9 cellular contexts compared by ENCODE assay signal in the genomic region with DNA sequence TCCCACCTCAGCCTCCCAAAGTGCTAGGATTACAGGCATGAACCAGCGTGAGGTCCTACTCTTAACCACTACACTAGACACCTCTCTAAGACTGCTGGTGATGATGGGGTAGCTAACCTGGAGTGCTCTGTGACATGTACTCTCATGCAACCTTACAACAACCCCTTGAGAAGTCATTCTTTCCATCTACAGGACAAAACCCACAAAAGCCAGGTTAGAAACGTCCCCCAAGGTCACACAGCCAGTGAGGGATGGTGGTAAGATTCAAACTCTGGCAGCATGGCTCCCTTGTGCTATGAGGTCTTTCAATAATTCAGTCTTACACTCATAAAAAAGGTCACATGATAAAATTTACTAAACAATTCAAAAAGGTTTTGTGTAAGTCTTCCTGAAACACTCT.
DNase-seq lines count a peak whose midpoint lies in the region; ATAC-seq and TF ChIP-seq lines count a peak whose summit lies in the region.
"Had no signal": no experiment of that assay in that cellular context is flagged by ENCODE, and none has a peak within 500 bp of the region (broad histone marks: within the 10 kb centered on the region; RNA-seq: fewer than 3 reads in every experiment).

No MANE protein-coding gene starts in this region.

- no peak for ATAC-seq in HCT116
- ATAC-seq in activated B cell treated with CpG ODN at 0.5 μM for 24 hours (ENCODE audit: low read depth) = no peak
- no peak for ATAC-seq in HG03571 (IDR thresholded peaks at IDR 0.05; ENCODE audit: unreplicated experiment)

- H4K20me1 ChIP-seq in HCT116 (ENCODE audit: insufficient read depth) = no peaks in the 10 kb centered on the region

- H3K9me2 ChIP-seq in HCT116 (ENCODE audit: insufficient read depth) = no peaks in the 10 kb centered on the region

- H3K27ac ChIP-seq in HCT116 (ENCODE audit: low read depth, low read length) = peak overlapping the region; percentile 75; the same call in 1 of the 2 replicates
- peak overlapping the region; percentile 90 to 99 (median 98) for H3K27ac ChIP-seq in spleen

- no peaks in the 10 kb centered on the region for H3K36me3 ChIP-seq in HCT116 (ENCODE audit: control insufficient read depth in 1 of 2, insufficient read depth in 2 of 2, low read length in 2 of 2)
- H3K36me3 ChIP-seq in spleen = no peaks in the 10 kb centered on the region

- no peak overlapping the region for H2AFZ ChIP-seq in HCT116 (ENCODE audit: low read depth, low read length, poor library complexity, severe bottlenecking)

- BruUV-seq in HCT116 (replicated peaks; lab: Mats Ljungman, UMichigan) = no TSS peak

- H3K4me3 ChIP-seq in HCT116 (replicated peaks in 1 of 2; ENCODE audit: low read depth in 1 of 2, low read length in 2 of 2) = peak overlapping the region in 1 of 2 experiments; percentile 67; a peak in 1 of 4 replicates
- H3K4me3 ChIP-seq in fibroblast of the aortic adventitia (ENCODE audit: low read depth, low read length) = peak overlapping the region; percentile 87
- peak overlapping the region in 1 of 8 donors; percentile 83 for H3K4me3 ChIP-seq in spleen

- DNase-seq in HCT116 (ENCODE audit: low read depth, low spot score) (no peak), activated B cell treated with CpG ODN at 0.5 μM for 24 hours (no peak), fibroblast of the aortic adventitia (ENCODE audit: low read depth) (peak; percentile 26), spleen (no peak), RKO (ENCODE audit: low spot score) (no peak), hepatic stellate cell (ENCODE audit: low spot score) (no peak), EL (no peak)
- DNase-seq: NCI-H524 had no signal

- H3K27ac Mint-ChIP-seq in activated B cell treated with CpG ODN at 0.5 μM for 24 hours = peak overlapping the region; percentile 98

- peak overlapping the region; percentile 82 for H3K4me2 ChIP-seq in HCT116 (ENCODE audit: low read length)

- H3K9me3 Mint-ChIP-seq in activated B cell treated with CpG ODN at 0.5 μM for 24 hours = no peaks in the 10 kb centered on the region

- TF ChIP-seq CTCF in HCT116 (IDR thresholded peaks at IDR 0.05 in 2 of 3, conservative IDR thresholded peaks at IDR 0.05 in 1 of 3; ENCODE audit: borderline replicate concordance in 1 of 3, insufficient read depth in 1 of 3, low read depth in 2 of 3, low read length in 2 of 3) (no peak), activated B cell treated with CpG ODN at 0.5 μM for 24 hours (IDR thresholded peaks at IDR 0.05) (no peak), fibroblast of the aortic adventitia (IDR thresholded peaks at IDR 0.05; ENCODE audit: insufficient read depth, low read length) (no peak), spleen (IDR thresholded peaks at IDR 0.05 in 8 of 11, conservative IDR thresholded peaks at IDR 0.05 in 3 of 11) (no peak)

- no peak for TF ChIP-seq POLR2A in HCT116 (IDR thresholded peaks at IDR 0.05; ENCODE audit: borderline replicate concordance, extremely low read depth, insufficient read depth, insufficient read length)
- TF ChIP-seq POLR2A in spleen (IDR thresholded peaks at IDR 0.05) = no peak

- RAD21 ChIA-PET in HCT116 (lab: Charles Lee; ENCODE audit: low non-redundant PET in 1 of 2, low total read pairs in 2 of 2, uncharacterized antibody in 2 of 2, unreplicated experiment in 2 of 2) = no interaction called here

- H3K9ac ChIP-seq in HCT116 (ENCODE audit: low read length) = peak overlapping the region; percentile 74

- no peaks in the 10 kb centered on the region for H3K27me3 Mint-ChIP-seq in activated B cell treated with CpG ODN at 0.5 μM for 24 hours

- TF ChIP-seq RAD21 in HCT116 (IDR thresholded peaks at IDR 0.05; ENCODE audit: low read depth) = no peak

- H3K4me1 Mint-ChIP-seq in activated B cell treated with CpG ODN at 0.5 μM for 24 hours = peaks cover 26% of the 10 kb centered on the region

- H3K4me1 ChIP-seq in HCT116 (ENCODE audit: control insufficient read depth in 1 of 2, insufficient read depth in 2 of 2, low read length in 2 of 2) = peaks cover 30 to 60% of the 10 kb centered on the region in 2 experiments
- H3K4me1 ChIP-seq in spleen = peaks cover 23 to 70% (median 52%) of the 10 kb centered on the region in 6 donors

- no peaks in the 10 kb centered on the region for H3K9me3 ChIP-seq in HCT116 (ENCODE audit: control insufficient read depth in 1 of 2, insufficient read depth in 1 of 2, low read depth in 1 of 2, low read length in 2 of 2)
- no peaks in the 10 kb centered on the region for H3K9me3 ChIP-seq in spleen

- WGBS in spleen, 5 donors = 54 to 60% (median 58%) methylated on average over 2 of the region's 2 CpGs

- peaks cover 63% of the 10 kb centered on the region for H3K79me2 ChIP-seq in HCT116 (ENCODE audit: insufficient read depth, low read length)

- POLR2A ChIA-PET in HCT116 (lab: Charles Lee) = interaction anchor here (0.5 to 3.5 kb wide), 5 partner anchors 88 to 111 kb away, joined by 3 to 16 read pairs (median 5); a partner anchor contains a TSS
- POLR2A ChIA-PET in activated B cell treated with CpG ODN at 0.5 μM for 24 hours (lab: Charles Lee) = interaction anchor here (0.6 to 11.3 kb wide), 10 partner anchors 9 to 141 kb away, joined by 3 to 439 read pairs (median 18); a partner anchor contains a TSS

- intact Hi-C loops in HCT116 (cut with micrococcal nuclease) = no loop called here
- intact Hi-C loops in activated B cell treated with CpG ODN at 0.5 μM for 24 hours (cut with micrococcal nuclease) = no loop called here
- intact Hi-C loops in spleen (cut with DNase I; ENCODE audit: low total_unique reads) = no loop called here

- CTCF ChIA-PET in HCT116 (lab: Charles Lee) = no interaction called here
- CTCF ChIA-PET in activated B cell treated with CpG ODN at 0.5 μM for 24 hours (lab: Charles Lee) = interaction anchor here (0.9 to 6.9 kb wide), 4 partner anchors 14 to 129 kb away, joined by 3 to 69 read pairs (median 24); a partner anchor contains a TSS

- H3K27me3 ChIP-seq in HCT116 (ENCODE audit: insufficient read depth, low read length) (no peaks in the 10 kb centered on the region), spleen (replicated peaks in 1 of 7) (no peaks in the 10 kb centered on the region)

- H3K36me3 Mint-ChIP-seq in activated B cell treated with CpG ODN at 0.5 μM for 24 hours (ENCODE audit: low read depth) = peaks cover 11% of the 10 kb centered on the region

- H3K4me3 Mint-ChIP-seq in activated B cell treated with CpG ODN at 0.5 μM for 24 hours = peak overlapping the region; percentile 45

TF ChIP-seq in HCT116, 20 proteins besides CTCF, POLR2A, EP300 and RAD21:
- TF ChIP-seq SP1 (IDR thresholded peaks at IDR 0.05; ENCODE audit: low read depth) (no peak), ZFX (IDR thresholded peaks at IDR 0.05) (no peak), YY1 (IDR thresholded peaks at IDR 0.05; ENCODE audit: extremely low read depth, insufficient replicate concordance, low read depth, low read length) (no peak), SIN3A (IDR thresholded peaks at IDR 0.05; ENCODE audit: low read depth) (0 out of 2 replicates have a peak, but pooled peaks have one; percentile 17)
- TF ChIP-seq, protein P1, sequence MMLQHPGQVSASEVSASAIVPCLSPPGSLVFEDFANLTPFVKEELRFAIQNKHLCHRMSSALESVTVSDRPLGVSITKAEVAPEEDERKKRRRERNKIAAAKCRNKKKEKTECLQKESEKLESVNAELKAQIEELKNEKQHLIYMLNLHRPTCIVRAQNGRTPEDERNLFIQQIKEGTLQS (IDR thresholded peaks at IDR 0.05) = no peak
- TF ChIP-seq, protein P2, sequence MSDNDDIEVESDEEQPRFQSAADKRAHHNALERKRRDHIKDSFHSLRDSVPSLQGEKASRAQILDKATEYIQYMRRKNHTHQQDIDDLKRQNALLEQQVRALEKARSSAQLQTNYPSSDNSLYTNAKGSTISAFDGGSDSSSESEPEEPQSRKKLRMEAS (IDR thresholded peaks at IDR 0.05) = no peak
- TF ChIP-seq, protein P3, sequence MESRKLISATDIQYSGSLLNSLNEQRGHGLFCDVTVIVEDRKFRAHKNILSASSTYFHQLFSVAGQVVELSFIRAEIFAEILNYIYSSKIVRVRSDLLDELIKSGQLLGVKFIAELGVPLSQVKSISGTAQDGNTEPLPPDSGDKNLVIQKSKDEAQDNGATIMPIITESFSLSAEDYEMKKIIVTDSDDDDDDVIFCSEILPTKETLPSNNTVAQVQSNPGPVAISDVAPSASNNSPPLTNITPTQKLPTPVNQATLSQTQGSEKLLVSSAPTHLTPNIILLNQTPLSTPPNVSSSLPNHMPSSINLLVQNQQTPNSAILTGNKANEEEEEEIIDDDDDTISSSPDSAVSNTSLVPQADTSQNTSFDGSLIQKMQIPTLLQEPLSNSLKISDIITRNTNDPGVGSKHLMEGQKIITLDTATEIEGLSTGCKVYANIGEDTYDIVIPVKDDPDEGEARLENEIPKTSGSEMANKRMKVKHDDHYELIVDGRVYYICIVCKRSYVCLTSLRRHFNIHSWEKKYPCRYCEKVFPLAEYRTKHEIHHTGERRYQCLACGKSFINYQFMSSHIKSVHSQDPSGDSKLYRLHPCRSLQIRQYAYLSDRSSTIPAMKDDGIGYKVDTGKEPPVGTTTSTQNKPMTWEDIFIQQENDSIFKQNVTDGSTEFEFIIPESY (IDR thresholded peaks at IDR 0.05; ENCODE audit: extremely low read depth, insufficient replicate concordance, low read length) = no peak
- TF ChIP-seq, protein P4, sequence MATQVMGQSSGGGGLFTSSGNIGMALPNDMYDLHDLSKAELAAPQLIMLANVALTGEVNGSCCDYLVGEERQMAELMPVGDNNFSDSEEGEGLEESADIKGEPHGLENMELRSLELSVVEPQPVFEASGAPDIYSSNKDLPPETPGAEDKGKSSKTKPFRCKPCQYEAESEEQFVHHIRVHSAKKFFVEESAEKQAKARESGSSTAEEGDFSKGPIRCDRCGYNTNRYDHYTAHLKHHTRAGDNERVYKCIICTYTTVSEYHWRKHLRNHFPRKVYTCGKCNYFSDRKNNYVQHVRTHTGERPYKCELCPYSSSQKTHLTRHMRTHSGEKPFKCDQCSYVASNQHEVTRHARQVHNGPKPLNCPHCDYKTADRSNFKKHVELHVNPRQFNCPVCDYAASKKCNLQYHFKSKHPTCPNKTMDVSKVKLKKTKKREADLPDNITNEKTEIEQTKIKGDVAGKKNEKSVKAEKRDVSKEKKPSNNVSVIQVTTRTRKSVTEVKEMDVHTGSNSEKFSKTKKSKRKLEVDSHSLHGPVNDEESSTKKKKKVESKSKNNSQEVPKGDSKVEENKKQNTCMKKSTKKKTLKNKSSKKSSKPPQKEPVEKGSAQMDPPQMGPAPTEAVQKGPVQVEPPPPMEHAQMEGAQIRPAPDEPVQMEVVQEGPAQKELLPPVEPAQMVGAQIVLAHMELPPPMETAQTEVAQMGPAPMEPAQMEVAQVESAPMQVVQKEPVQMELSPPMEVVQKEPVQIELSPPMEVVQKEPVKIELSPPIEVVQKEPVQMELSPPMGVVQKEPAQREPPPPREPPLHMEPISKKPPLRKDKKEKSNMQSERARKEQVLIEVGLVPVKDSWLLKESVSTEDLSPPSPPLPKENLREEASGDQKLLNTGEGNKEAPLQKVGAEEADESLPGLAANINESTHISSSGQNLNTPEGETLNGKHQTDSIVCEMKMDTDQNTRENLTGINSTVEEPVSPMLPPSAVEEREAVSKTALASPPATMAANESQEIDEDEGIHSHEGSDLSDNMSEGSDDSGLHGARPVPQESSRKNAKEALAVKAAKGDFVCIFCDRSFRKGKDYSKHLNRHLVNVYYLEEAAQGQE (IDR thresholded peaks at IDR 0.05; ENCODE audit: low read depth) = no peak
